In genomic region chr12:27424631-27425230, GRCh38 we compare ENCODE assay signal across 8 cellular contexts. TPM values are rescaled to one million over a fixed set of nuclear protein-coding genes. Genes with fewer than 3 reads are reported as not detected.
A peak's percentile ranks its signal among the peaks of the same experiment; 100 is the strongest.
DNase-seq lines count a peak whose midpoint lies in the region; ATAC-seq and TF ChIP-seq lines count a peak whose summit lies in the region.

No MANE protein-coding gene starts in this region.

- H3K4me3 Mint-ChIP-seq in progenitor cell of endocrine pancreas (ENCODE audit: low read depth), result no peak overlapping the region

- H3K4me1 Mint-ChIP-seq in progenitor cell of endocrine pancreas (ENCODE audit: low read depth), result no peaks in the 10 kb centered on the region

- no peaks in the 10 kb centered on the region for H3K9me3 Mint-ChIP-seq in progenitor cell of endocrine pancreas (ENCODE audit: low read depth)

- H3K36me3 Mint-ChIP-seq in progenitor cell of endocrine pancreas (ENCODE audit: insufficient read depth), result peaks cover 11% of the 10 kb centered on the region

- H3K27me3 Mint-ChIP-seq in progenitor cell of endocrine pancreas, result no peaks in the 10 kb centered on the region

- peak overlapping the region; percentile 10; the same call in 1 of the 2 replicates for H3K27ac ChIP-seq in C4-2B

- DNase-seq in HCEC 1CT, result peak; percentile 60
- DNase-seq in SHP77 treated with DMSO at 0.1 percent for 48 hours (lab: John Stamatoyannopoulos, UW), result peak; percentile 55
- peak; percentile 49 for DNase-seq in foreskin melanocyte
- no peak for DNase-seq in progenitor cell of endocrine pancreas (ENCODE audit: low spot score, unreplicated experiment)
- DNase-seq in COR-L47 (lab: John Stamatoyannopoulos, UW), result no peak
- no peak for DNase-seq in activated CD4-positive, alpha-beta T cell treated with anti-CD3 and anti-CD28 coated beads, Interleukin-2, amount 50 U/mL, for 1 hour

- peak; percentile 85 for TF ChIP-seq CTCF in C4-2B (conservative IDR thresholded peaks at IDR 0.05)
- peak; percentile 73 for TF ChIP-seq CTCF in progenitor cell of endocrine pancreas (IDR thresholded peaks at IDR 0.05; ENCODE audit: unreplicated experiment)

- H3K27ac Mint-ChIP-seq in progenitor cell of endocrine pancreas, result no peak overlapping the region

- ATAC-seq in HG02571 (IDR thresholded peaks at IDR 0.05; ENCODE audit: unreplicated experiment), result no peak

RNA-seq across cellular contexts. Expression of gene SMCO2, which starts 21.8 kb away (rescaled TPM):
- 1.4 and 1.6 TPM in 2 replicates for total RNA-seq in progenitor cell of endocrine pancreas

Comparison
In these comparisons a context has a peak if more than half of its experiments do, and no peak if none do; other contexts are left out.
1. DNase-seq: peak in HCEC 1CT (single experiment), SHP77 treated with DMSO at 0.1 percent for 48 hours (single experiment) and foreskin melanocyte (single experiment); none in progenitor cell of endocrine pancreas (single experiment), COR-L47 (single experiment) and activated CD4-positive, alpha-beta T cell treated with anti-CD3 and anti-CD28 coated beads, Interleukin-2, amount 50 U/mL, for 1 hour (single experiment).